Comparison of ENCODE assay signal across 1 cellular context in genomic region chr10:88791924-88792323, GRCh38.
TF ChIP-seq lines count a peak whose summit lies in the region.

No MANE protein-coding gene starts in this region.

TF ChIP-seq in H1, 55 proteins besides CTCF, POLR2A, EP300 and RAD21:
- no peak for TF ChIP-seq ZNF274 (IDR thresholded peaks at IDR 0.05; ENCODE audit: borderline replicate concordance, extremely low read depth, low read length)
- no peak for TF ChIP-seq YY1 (IDR thresholded peaks at IDR 0.05; ENCODE audit: low read depth, low read length)
- TF ChIP-seq E2F6 (IDR thresholded peaks at IDR 0.05) = no peak
- no peak for TF ChIP-seq MAX (IDR thresholded peaks at IDR 0.05)
- no peak for TF ChIP-seq KDM5A (IDR thresholded peaks at IDR 0.05; ENCODE audit: low read length)
- TF ChIP-seq TEAD4 (IDR thresholded peaks at IDR 0.05; ENCODE audit: low read depth, low read length) = no peak
- no peak for TF ChIP-seq TCF12 (IDR thresholded peaks at IDR 0.05; ENCODE audit: low read depth, low read length)
- TF ChIP-seq RXRA (IDR thresholded peaks at IDR 0.05; ENCODE audit: insufficient read depth, low read depth, low read length) = no peak
- TF ChIP-seq MAFK (IDR thresholded peaks at IDR 0.05; ENCODE audit: low read depth, low read length) = no peak
- TF ChIP-seq SIX5 (IDR thresholded peaks at IDR 0.05; ENCODE audit: low read depth, low read length) = no peak
- TF ChIP-seq KDM4A (IDR thresholded peaks at IDR 0.05; ENCODE audit: low read depth, low read length, severe bottlenecking) = no peak
- TF ChIP-seq SAP30 (IDR thresholded peaks at IDR 0.05; ENCODE audit: insufficient read depth, insufficient replicate concordance, low read length) = no peak
- no peak for TF ChIP-seq CBX5 (IDR thresholded peaks at IDR 0.05; ENCODE audit: low read depth, low read length)
- TF ChIP-seq BACH1 (IDR thresholded peaks at IDR 0.05; ENCODE audit: low read length) = no peak
